ENCODE assay signal across 9 cellular contexts in genomic region chr18:519019-519879, GRCh38. TPM values are rescaled to one million over a fixed set of nuclear protein-coding genes. Genes with fewer than 3 reads are reported as not detected.
DNase-seq lines count a peak whose midpoint lies in the region; ATAC-seq, FAIRE-seq and TF ChIP-seq lines count a peak whose summit lies in the region.
"Had no signal": no experiment of that assay in that cellular context is flagged by ENCODE, and none has a peak within 500 bp of the region (broad histone marks: within the 10 kb centered on the region; RNA-seq: fewer than 3 reads in every experiment).

No MANE protein-coding gene starts in this region.

- DNase-seq in activated naive CD4-positive, alpha-beta T cell treated with anti-CD3 and anti-CD28 coated beads for 36 hours: peak; percentile 39
- DNase-seq in activated naive CD4-positive, alpha-beta T cell treated with anti-CD3 and anti-CD28 coated beads, Interleukin-2, amount 50 U/mL, for 16 hours: no peak
- DNase-seq in kidney: peak; percentile 77
- DNase-seq in uterus: peak; percentile 75 to 77
- no peak for DNase-seq in ACHN
- no peak for DNase-seq in MCF 10A (ENCODE audit: unreplicated experiment)

- peaks cover under 1% of the 10 kb centered on the region for H3K9me3 Mint-ChIP-seq in activated naive CD4-positive, alpha-beta T cell treated with anti-CD3 and anti-CD28 coated beads for 36 hours
- H3K9me3 Mint-ChIP-seq in MCF 10A (ENCODE audit: unreplicated experiment): peaks cover 35% of the 10 kb centered on the region

- H3K27me3 Mint-ChIP-seq in activated naive CD4-positive, alpha-beta T cell treated with anti-CD3 and anti-CD28 coated beads for 36 hours (ENCODE audit: low read depth): peaks cover 5% of the 10 kb centered on the region
- no peaks in the 10 kb centered on the region for H3K27me3 Mint-ChIP-seq in MCF 10A (ENCODE audit: insufficient read depth, unreplicated experiment)

- FAIRE-seq in kidney (lab: Jason Lieb, UNC): no peak
- FAIRE-seq: G401.6 had no signal

- H3K27ac Mint-ChIP-seq in activated naive CD4-positive, alpha-beta T cell treated with anti-CD3 and anti-CD28 coated beads for 36 hours: no peak overlapping the region
- no peak overlapping the region for H3K27ac Mint-ChIP-seq in MCF 10A (ENCODE audit: low read depth, unreplicated experiment)

- no peak for TF ChIP-seq POLR2A in uterus (IDR thresholded peaks at IDR 0.05)

- H3K4me3 ChIP-seq in kidney (ENCODE audit: low read length in 2 of 2) (no peak overlapping the region), uterus (no peak overlapping the region)

- no peak overlapping the region for H3K4me3 Mint-ChIP-seq in activated naive CD4-positive, alpha-beta T cell treated with anti-CD3 and anti-CD28 coated beads for 36 hours
- no peak overlapping the region for H3K4me3 Mint-ChIP-seq in MCF 10A (ENCODE audit: unreplicated experiment)

- peak; percentile 90 for ATAC-seq in HG02973 (IDR thresholded peaks at IDR 0.05; ENCODE audit: unreplicated experiment)
- ATAC-seq in SK-N-SH treated with all-trans-retinoic acid at 6 μM for 48 hours: peak; percentile 88

- no peaks in the 10 kb centered on the region for H3K36me3 Mint-ChIP-seq in activated naive CD4-positive, alpha-beta T cell treated with anti-CD3 and anti-CD28 coated beads for 36 hours (ENCODE audit: low read depth)
- H3K36me3 Mint-ChIP-seq in MCF 10A (ENCODE audit: insufficient read depth, unreplicated experiment): peaks cover 7% of the 10 kb centered on the region

- no peaks in the 10 kb centered on the region for H3K27me3 ChIP-seq in uterus

- no TSS peak for BruUV-seq in MCF 10A (replicated peaks; lab: Mats Ljungman, UMichigan)

- no peak overlapping the region for H3K9ac ChIP-seq in kidney (ENCODE audit: low read length in 2 of 2)

- H3K27ac ChIP-seq in kidney (ENCODE audit: low read depth in 2 of 2, low read length in 2 of 2) (no peak overlapping the region), uterus (peak overlapping the region; percentile 88)

- peaks cover 0 to 2% of the 10 kb centered on the region in 2 donors for H3K4me1 ChIP-seq in kidney (ENCODE audit: control insufficient read depth in 1 of 2, insufficient read depth in 1 of 2, low read depth in 1 of 2, low read length in 2 of 2)
- peaks cover 0 to 7% of the 10 kb centered on the region in 2 donors for H3K4me1 ChIP-seq in uterus

- no peaks in the 10 kb centered on the region for H3K9me3 ChIP-seq in kidney (ENCODE audit: control insufficient read depth in 1 of 2, low read length in 2 of 2)
- H3K9me3 ChIP-seq in uterus: no peaks in the 10 kb centered on the region

- intact Hi-C loops in activated naive CD4-positive, alpha-beta T cell treated with anti-CD3 and anti-CD28 coated beads for 36 hours (cut with micrococcal nuclease): no loop called here
- intact Hi-C loops in kidney (cut with DNase I): no loop called here
- intact Hi-C loops in uterus (cut with DNase I; ENCODE audit: low total_unique reads): no loop called here
- intact Hi-C loops in MCF 10A (cut with micrococcal nuclease): no loop called here

- TF ChIP-seq CTCF in kidney (IDR thresholded peaks at IDR 0.05; ENCODE audit: borderline replicate concordance, extremely low read depth, insufficient read depth) (no peak), uterus (IDR thresholded peaks at IDR 0.05) (no peak), MCF 10A (IDR thresholded peaks at IDR 0.05; ENCODE audit: unreplicated experiment) (no peak)

- CTCF ChIA-PET in activated naive CD4-positive, alpha-beta T cell treated with anti-CD3 and anti-CD28 coated beads for 36 hours (lab: Charles Lee): no interaction called here
- CTCF ChIA-PET in MCF 10A (lab: Yijun Ruan, JAX): interaction anchor here (1.0 kb wide), 1 partner anchor 62 kb away, joined by 3 read pairs; no protein-coding TSS in a partner anchor

- in situ Hi-C loops in ACHN (cut with HindIII; ENCODE audit: low pct_ligation_motif_present, low pct_unique_long_range_greater_than_20kb, low sequenced_read_pairs): no loop called here

- POLR2A ChIA-PET in MCF 10A (lab: Yijun Ruan, JAX): no interaction called here

- H3K36me3 ChIP-seq in kidney (ENCODE audit: control insufficient read depth in 1 of 2, insufficient read depth in 2 of 2, low read length in 2 of 2): no peaks in the 10 kb centered on the region
- H3K36me3 ChIP-seq in uterus: no peaks in the 10 kb centered on the region

- peaks cover 10% of the 10 kb centered on the region for H3K4me1 Mint-ChIP-seq in activated naive CD4-positive, alpha-beta T cell treated with anti-CD3 and anti-CD28 coated beads for 36 hours (ENCODE audit: low read depth)
- no peaks in the 10 kb centered on the region for H3K4me1 Mint-ChIP-seq in MCF 10A (ENCODE audit: insufficient read depth, unreplicated experiment)

TF ChIP-seq in SK-N-SH treated with all-trans-retinoic acid at 6 μM for 48 hours, 23 proteins besides CTCF, POLR2A, EP300 and RAD21:
- TF ChIP-seq OSR1 (CRISPR knock-in tag; IDR thresholded peaks at IDR 0.05) (0 out of 2 replicates have a peak, but pooled peaks have one; percentile 40), ZNF565 (CRISPR knock-in tag; conservative IDR thresholded peaks at IDR 0.05; ENCODE audit: low read depth) (no peak)

RNA-seq across cellular contexts. Expression of gene COLEC12, which starts 18.7 kb away (rescaled TPM):
- total RNA-seq in activated naive CD4-positive, alpha-beta T cell treated with anti-CD3 and anti-CD28 coated beads for 36 hours: not detected
- 7.4 TPM for total RNA-seq in kidney
- polyA plus RNA-seq in kidney (ENCODE audit: insufficient read depth, low read depth, low replicate concordance): 1.3 TPM
- 10 to 100 TPM; 20.2 to 81.3 (median 29.1) TPM for total RNA-seq in uterus
- 0.05 TPM in 1 of 2 replicates, not detected in the other for total RNA-seq in MCF 10A (2022)

Comparison
In these comparisons a context has a peak if more than half of its experiments do, and no peak if none do; other contexts are left out.
1. DNase-seq: peak in activated naive CD4-positive, alpha-beta T cell treated with anti-CD3 and anti-CD28 coated beads for 36 hours (single experiment), kidney (single experiment) and uterus (2 of 2); none in activated naive CD4-positive, alpha-beta T cell treated with anti-CD3 and anti-CD28 coated beads, Interleukin-2, amount 50 U/mL, for 16 hours (single experiment), ACHN (single experiment) and MCF 10A (single experiment).
2. H3K27ac ChIP-seq: peak in uterus (2 of 2); none in kidney (0 of 2).